1 cellular context compared by ENCODE assay signal in genomic region chr7:77691892-77692491, GRCh38.
A peak's percentile ranks its signal among the peaks of the same experiment; 100 is the strongest.
TF ChIP-seq lines count a peak whose summit lies in the region.

No MANE protein-coding gene starts in this region.

TF ChIP-seq in HepG2, 621 proteins besides CTCF, POLR2A, EP300 and RAD21 (continued from another document and continues in another):
- TF ChIP-seq, protein P1, sequence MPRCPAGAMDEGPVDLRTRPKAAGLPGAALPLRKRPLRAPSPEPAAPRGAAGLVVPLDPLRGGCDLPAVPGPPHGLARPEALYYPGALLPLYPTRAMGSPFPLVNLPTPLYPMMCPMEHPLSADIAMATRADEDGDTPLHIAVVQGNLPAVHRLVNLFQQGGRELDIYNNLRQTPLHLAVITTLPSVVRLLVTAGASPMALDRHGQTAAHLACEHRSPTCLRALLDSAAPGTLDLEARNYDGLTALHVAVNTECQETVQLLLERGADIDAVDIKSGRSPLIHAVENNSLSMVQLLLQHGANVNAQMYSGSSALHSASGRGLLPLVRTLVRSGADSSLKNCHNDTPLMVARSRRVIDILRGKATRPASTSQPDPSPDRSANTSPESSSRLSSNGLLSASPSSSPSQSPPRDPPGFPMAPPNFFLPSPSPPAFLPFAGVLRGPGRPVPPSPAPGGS (CRISPR knock-in tag; IDR thresholded peaks at IDR 0.05) = no peak
- TF ChIP-seq PLSCR1 (CRISPR knock-in tag; IDR thresholded peaks at IDR 0.05; ENCODE audit: borderline replicate concordance) (no peak), ZBED4 (CRISPR knock-in tag; IDR thresholded peaks at IDR 0.05; ENCODE audit: borderline replicate concordance) (no peak), MIER3 (CRISPR knock-in tag; IDR thresholded peaks at IDR 0.05; ENCODE audit: borderline replicate concordance) (no peak), ZNF317 (CRISPR knock-in tag; IDR thresholded peaks at IDR 0.05) (no peak), KDM6A (CRISPR knock-in tag; IDR thresholded peaks at IDR 0.05; ENCODE audit: low read depth) (peak; percentile 53; the same call in 1 of the 2 replicates), ZSCAN31 (CRISPR knock-in tag; IDR thresholded peaks at IDR 0.05; ENCODE audit: low read depth) (no peak), ZNF704 (CRISPR knock-in tag; IDR thresholded peaks at IDR 0.05; ENCODE audit: borderline replicate concordance) (no peak), TCF7 (IDR thresholded peaks at IDR 0.05; ENCODE audit: low read depth) (peak; percentile 13; the same call in 1 of the 2 replicates), GMEB1 (CRISPR knock-in tag; IDR thresholded peaks at IDR 0.05; ENCODE audit: borderline replicate concordance) (no peak), CC2D1A (CRISPR knock-in tag; IDR thresholded peaks at IDR 0.05) (no peak), ZNF501 (CRISPR knock-in tag; IDR thresholded peaks at IDR 0.05) (no peak), PCBP2 (optimal IDR thresholded peaks at IDR 0.05; ENCODE audit: low read depth, low read length, poor library complexity, severe bottlenecking) (no peak), ZNF441 (CRISPR knock-in tag; IDR thresholded peaks at IDR 0.05; ENCODE audit: borderline replicate concordance) (no peak), HDAC6 (IDR thresholded peaks at IDR 0.05; ENCODE audit: low read depth, low read length) (no peak), MTF1 (CRISPR knock-in tag; IDR thresholded peaks at IDR 0.05) (no peak), CBX1 (IDR thresholded peaks at IDR 0.05; ENCODE audit: low read depth) (no peak), ZBTB20 (CRISPR knock-in tag; IDR thresholded peaks at IDR 0.05; ENCODE audit: borderline replicate concordance, low read depth) (no peak), SOX5 (CRISPR knock-in tag; IDR thresholded peaks at IDR 0.05; ENCODE audit: borderline replicate concordance) (no peak; the same call in 1 of the 2 replicates), HDAC1 (CRISPR knock-in tag; IDR thresholded peaks at IDR 0.05) (0 out of 2 replicates have a peak, but pooled peaks have one; percentile 28), ZNF558 (CRISPR knock-in tag; IDR thresholded peaks at IDR 0.05; ENCODE audit: borderline replicate concordance) (no peak), ZFY (CRISPR knock-in tag; IDR thresholded peaks at IDR 0.05) (no peak), SNAPC5 (CRISPR knock-in tag; IDR thresholded peaks at IDR 0.05; ENCODE audit: borderline replicate concordance) (no peak), MAFF (IDR thresholded peaks at IDR 0.05; ENCODE audit: low read depth, low read length) (no peak), HBP1 (CRISPR knock-in tag; IDR thresholded peaks at IDR 0.05; ENCODE audit: low read depth) (no peak), ARHGAP35 (CRISPR knock-in tag; IDR thresholded peaks at IDR 0.05; ENCODE audit: borderline replicate concordance) (no peak), ZFP82 (CRISPR knock-in tag; IDR thresholded peaks at IDR 0.05; ENCODE audit: borderline replicate concordance) (no peak), KAT8 (CRISPR knock-in tag; IDR thresholded peaks at IDR 0.05) (0 out of 2 replicates have a peak, but pooled peaks have one; percentile 48), HIC2 (CRISPR knock-in tag; IDR thresholded peaks at IDR 0.05; ENCODE audit: low read depth) (no peak), KDM1A (CRISPR knock-in tag; IDR thresholded peaks at IDR 0.05) (peak; percentile 38; the same call in 1 of the 2 replicates), SRSF1 (optimal IDR thresholded peaks at IDR 0.05; ENCODE audit: low read depth, low read length) (no peak), ZSCAN20 (CRISPR knock-in tag; IDR thresholded peaks at IDR 0.05; ENCODE audit: borderline replicate concordance) (no peak), ZNF160 (CRISPR knock-in tag; IDR thresholded peaks at IDR 0.05) (no peak), ZNF567 (CRISPR knock-in tag; IDR thresholded peaks at IDR 0.05; ENCODE audit: borderline replicate concordance) (no peak), ZNF644 (CRISPR knock-in tag; IDR thresholded peaks at IDR 0.05; ENCODE audit: low read depth) (peak; percentile 85; the same call in 1 of the 2 replicates)
- TF ChIP-seq, protein P2, sequence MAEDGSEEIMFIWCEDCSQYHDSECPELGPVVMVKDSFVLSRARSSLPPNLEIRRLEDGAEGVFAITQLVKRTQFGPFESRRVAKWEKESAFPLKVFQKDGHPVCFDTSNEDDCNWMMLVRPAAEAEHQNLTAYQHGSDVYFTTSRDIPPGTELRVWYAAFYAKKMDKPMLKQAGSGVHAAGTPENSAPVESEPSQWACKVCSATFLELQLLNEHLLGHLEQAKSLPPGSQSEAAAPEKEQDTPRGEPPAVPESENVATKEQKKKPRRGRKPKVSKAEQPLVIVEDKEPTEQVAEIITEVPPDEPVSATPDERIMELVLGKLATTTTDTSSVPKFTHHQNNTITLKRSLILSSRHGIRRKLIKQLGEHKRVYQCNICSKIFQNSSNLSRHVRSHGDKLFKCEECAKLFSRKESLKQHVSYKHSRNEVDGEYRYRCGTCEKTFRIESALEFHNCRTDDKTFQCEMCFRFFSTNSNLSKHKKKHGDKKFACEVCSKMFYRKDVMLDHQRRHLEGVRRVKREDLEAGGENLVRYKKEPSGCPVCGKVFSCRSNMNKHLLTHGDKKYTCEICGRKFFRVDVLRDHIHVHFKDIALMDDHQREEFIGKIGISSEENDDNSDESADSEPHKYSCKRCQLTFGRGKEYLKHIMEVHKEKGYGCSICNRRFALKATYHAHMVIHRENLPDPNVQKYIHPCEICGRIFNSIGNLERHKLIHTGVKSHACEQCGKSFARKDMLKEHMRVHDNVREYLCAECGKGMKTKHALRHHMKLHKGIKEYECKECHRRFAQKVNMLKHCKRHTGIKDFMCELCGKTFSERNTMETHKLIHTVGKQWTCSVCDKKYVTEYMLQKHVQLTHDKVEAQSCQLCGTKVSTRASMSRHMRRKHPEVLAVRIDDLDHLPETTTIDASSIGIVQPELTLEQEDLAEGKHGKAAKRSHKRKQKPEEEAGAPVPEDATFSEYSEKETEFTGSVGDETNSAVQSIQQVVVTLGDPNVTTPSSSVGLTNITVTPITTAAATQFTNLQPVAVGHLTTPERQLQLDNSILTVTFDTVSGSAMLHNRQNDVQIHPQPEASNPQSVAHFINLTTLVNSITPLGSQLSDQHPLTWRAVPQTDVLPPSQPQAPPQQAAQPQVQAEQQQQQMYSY (CRISPR knock-in tag; IDR thresholded peaks at IDR 0.05) = no peak
- TF ChIP-seq, protein P3, sequence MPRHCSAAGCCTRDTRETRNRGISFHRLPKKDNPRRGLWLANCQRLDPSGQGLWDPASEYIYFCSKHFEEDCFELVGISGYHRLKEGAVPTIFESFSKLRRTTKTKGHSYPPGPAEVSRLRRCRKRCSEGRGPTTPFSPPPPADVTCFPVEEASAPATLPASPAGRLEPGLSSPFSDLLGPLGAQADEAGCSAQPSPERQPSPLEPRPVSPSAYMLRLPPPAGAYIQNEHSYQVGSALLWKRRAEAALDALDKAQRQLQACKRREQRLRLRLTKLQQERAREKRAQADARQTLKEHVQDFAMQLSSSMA (CRISPR knock-in tag; IDR thresholded peaks at IDR 0.05) = no peak
- TF ChIP-seq, protein P4, sequence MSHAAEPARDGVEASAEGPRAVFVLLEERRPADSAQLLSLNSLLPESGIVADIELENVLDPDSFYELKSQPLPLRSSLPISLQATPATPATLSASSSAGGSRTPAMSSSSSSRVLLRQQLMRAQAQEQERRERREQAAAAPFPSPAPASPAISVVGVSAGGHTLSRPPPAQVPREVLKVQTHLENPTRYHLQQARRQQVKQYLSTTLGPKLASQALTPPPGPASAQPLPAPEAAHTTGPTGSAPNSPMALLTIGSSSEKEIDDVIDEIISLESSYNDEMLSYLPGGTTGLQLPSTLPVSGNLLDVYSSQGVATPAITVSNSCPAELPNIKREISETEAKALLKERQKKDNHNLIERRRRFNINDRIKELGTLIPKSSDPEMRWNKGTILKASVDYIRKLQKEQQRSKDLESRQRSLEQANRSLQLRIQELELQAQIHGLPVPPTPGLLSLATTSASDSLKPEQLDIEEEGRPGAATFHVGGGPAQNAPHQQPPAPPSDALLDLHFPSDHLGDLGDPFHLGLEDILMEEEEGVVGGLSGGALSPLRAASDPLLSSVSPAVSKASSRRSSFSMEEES (CRISPR knock-in tag; IDR thresholded peaks at IDR 0.05) = no peak; the same call in 1 of the 2 replicates
